Comparison of ENCODE assay signal across 20 cellular contexts in genomic region chr9:88915916-88916315, GRCh38.
"Had no signal": no experiment of that assay in that cellular context is flagged by ENCODE, and none has a peak within 500 bp of the region (broad histone marks: within the 10 kb centered on the region; RNA-seq: fewer than 3 reads in every experiment).

No MANE protein-coding gene starts in this region.

- H3K36me3 ChIP-seq: colonic mucosa, thyroid gland had no signal

- H3K4me3 ChIP-seq: body of pancreas, colonic mucosa, lung, thyroid gland had no signal

- H3K4me1 ChIP-seq: colonic mucosa, foreskin keratinocyte had no signal

- H3K9me3 ChIP-seq: body of pancreas, colonic mucosa, thyroid gland had no signal

- H3K27ac ChIP-seq: colonic mucosa, epithelial cell of prostate, foreskin keratinocyte, thyroid gland had no signal

- H3K27me3 ChIP-seq: body of pancreas, colonic mucosa, thyroid gland had no signal

- ATAC-seq: activated CD8-positive, alpha-beta T cell treated with anti-CD3 and anti-CD28 coated beads for 36 hours; activated T-helper 17 cell treated with anti-CD3 and anti-CD28 coated beads, Interleukin-2, amount 50 U/mL, for 72 hours; body of pancreas; foreskin keratinocyte; left lobe of liver had no signal

- DNase-seq: activated CD4-positive, alpha-beta T cell treated with anti-CD3 and anti-CD28 coated beads, Interleukin-2, amount 10 ng/mL, durations not matched to agents 24 days and 14 days; activated CD8-positive, alpha-beta T cell treated with anti-CD3 and anti-CD28 coated beads for 36 hours; activated naive CD4-positive, alpha-beta T cell; activated naive CD8-positive, alpha-beta T cell treated with anti-CD3 and anti-CD28 coated beads for 36 hours; activated T-cell treated with anti-CD3 and anti-CD28 coated beads, Interleukin-2, amount 50 U/mL, for 1 hour; amniotic stem cell; body of pancreas; colonic mucosa; endodermal cell; foreskin keratinocyte; glutamatergic neuron; hypothalamus; midbrain; stimulated activated CD8-positive, alpha-beta memory T cell treated with anti-CD3 and anti-CD28 coated beads, Interleukin-4, amount 100 ng/mL, for 48 hours; stimulated activated naive CD4-positive, alpha-beta T cell had no signal
